21 cellular contexts compared by ENCODE assay signal in the genomic region with DNA sequence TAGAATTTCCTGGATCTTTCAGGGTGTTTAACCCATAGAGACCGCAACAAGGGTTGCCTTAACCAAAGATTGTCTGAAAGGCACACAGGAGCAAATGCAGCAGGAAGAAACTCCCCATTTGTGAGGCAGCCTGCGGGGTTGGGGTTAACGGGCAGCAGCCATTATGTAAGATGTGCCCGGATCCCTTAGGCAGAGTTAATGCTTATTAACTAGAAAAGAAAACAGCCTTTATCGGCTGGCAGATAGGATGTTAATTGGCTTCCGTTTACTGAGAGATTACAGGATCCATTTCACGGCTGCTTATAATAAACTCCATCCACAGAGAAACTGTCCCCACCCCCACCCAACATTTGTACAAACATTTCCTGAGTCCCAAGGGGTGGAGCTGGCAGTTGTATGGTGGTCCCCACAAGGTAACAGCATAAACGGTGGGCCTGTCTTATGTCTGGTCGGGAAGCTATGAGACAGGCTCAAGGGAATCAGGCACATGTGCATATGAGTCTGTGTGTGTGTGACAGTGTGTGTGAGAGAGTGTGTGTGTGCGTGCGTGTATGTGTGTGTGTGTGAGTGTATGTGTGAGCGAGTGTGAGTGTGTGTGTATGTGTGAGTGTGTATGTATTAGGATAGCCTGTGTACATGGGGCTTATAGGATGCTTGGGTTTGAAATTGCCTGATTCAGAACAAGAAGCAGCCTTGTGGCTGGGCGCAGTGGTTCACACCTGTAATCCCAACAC. TPM values are rescaled to one million over a fixed set of nuclear protein-coding genes. Genes with fewer than 3 reads are reported as not detected.
DNase-seq lines count a peak whose midpoint lies in the region; ATAC-seq, FAIRE-seq and TF ChIP-seq lines count a peak whose summit lies in the region.
"Had no signal": no experiment of that assay in that cellular context is flagged by ENCODE, and none has a peak within 500 bp of the region (broad histone marks: within the 10 kb centered on the region; RNA-seq: fewer than 3 reads in every experiment).

No MANE protein-coding gene starts in this region.

- DNase-seq in Jurkat, Clone E6-1 (ENCODE audit: low read depth, low spot score): peak; percentile 35
- DNase-seq in NCI-H2227 treated with DMSO at 0.1 percent for 48 hours (lab: John Stamatoyannopoulos, UW) (peak; percentile 15), K562 (ENCODE audit: extremely low read depth in 1 of 4, low spot score in 3 of 4) (no peak), posterior cingulate gyrus (no peak), GF-D8 (lab: John Stamatoyannopoulos, UW) (no peak)
- no peak for DNase-seq in activated naive CD4-positive, alpha-beta T cell treated with anti-CD3 and anti-CD28 coated beads, Interleukin-2, amount 50 U/mL, for 72 hours (ENCODE audit: low spot score in 2 of 2)
- DNase-seq: activated CD4-positive, alpha-beta T cell treated with anti-CD3 and anti-CD28 coated beads for 48 hours; activated naive CD4-positive, alpha-beta T cell treated with anti-CD3 and anti-CD28 coated beads for 36 hours; activated T-cell treated with anti-CD3 and anti-CD28 coated beads, Interleukin-2, amount 50 U/mL, for 72 hours; caudate nucleus; CD4-positive, alpha-beta memory T cell; DMS153; NCI-H2081 treated with DMSO at 0.1 percent for 48 hours; NCI-H526 treated with DMSO at 0.1 percent for 48 hours; SHP77 treated with DMSO at 0.1 percent for 48 hours; T-cell; testis had no signal

- no peaks in the 10 kb centered on the region for H3K27me3 ChIP-seq in K562 (ENCODE audit: control insufficient read depth in 2 of 2, insufficient read depth in 2 of 2, low read length in 2 of 2)
- H3K27me3 ChIP-seq in neural cell (ENCODE audit: insufficient read depth, low read depth, low read length): no peaks in the 10 kb centered on the region
- H3K27me3 ChIP-seq: neutrophil, testis had no signal

- H3K36me3 Mint-ChIP-seq in activated naive CD4-positive, alpha-beta T cell treated with anti-CD3 and anti-CD28 coated beads, Interleukin-2, amount 50 U/mL, for 72 hours: no peaks in the 10 kb centered on the region

- H2AFZ ChIP-seq in K562 (ENCODE audit: low read depth, low read length): no peak overlapping the region
- no peak overlapping the region for H2AFZ ChIP-seq in neural cell (ENCODE audit: low read depth, low read length)

- H3K9me3 Mint-ChIP-seq in activated naive CD4-positive, alpha-beta T cell treated with anti-CD3 and anti-CD28 coated beads, Interleukin-2, amount 50 U/mL, for 72 hours: no peaks in the 10 kb centered on the region
- H3K9me3 Mint-ChIP-seq: activated naive CD4-positive, alpha-beta T cell treated with anti-CD3 and anti-CD28 coated beads for 36 hours; activated T-cell treated with anti-CD3 and anti-CD28 coated beads, Interleukin-2, amount 50 U/mL, for 72 hours; CD4-positive, alpha-beta memory T cell; stimulated activated memory B cell treated with anti-CD40 and anti-IgM and Interleukin-4, amounts not matched to agents 10 μg/mL and 1 μg/mL and 100 μg/mL, for 72 hours; T-cell had no signal

- intact Hi-C loops in K562 (cut with micrococcal nuclease) (no loop called here), posterior cingulate gyrus (cut with DNase I) (no loop called here)

- no peaks in the 10 kb centered on the region for H3K9me2 ChIP-seq in neural cell (ENCODE audit: insufficient read depth, low read length)

- H3F3A ChIP-seq in neural cell (ENCODE audit: insufficient read depth, low read length, poor library complexity, severe bottlenecking): no peaks in the 10 kb centered on the region

- TF ChIP-seq CTCF in K562 (IDR thresholded peaks at IDR 0.05 in 2 of 3, conservative IDR thresholded peaks at IDR 0.05 in 1 of 3; ENCODE audit: insufficient read depth in 2 of 3, low read depth in 1 of 3, low read length in 3 of 3) (no peak), neural cell (IDR thresholded peaks at IDR 0.05; ENCODE audit: poor library complexity, severe bottlenecking) (no peak)

- no peaks in the 10 kb centered on the region; a peak in 2 of 5 replicates for H3K4me1 ChIP-seq in K562 (replicated peaks in 1 of 2; ENCODE audit: control insufficient read depth in 2 of 2, insufficient read depth in 2 of 2, low read length in 2 of 2)

- POLR2A ChIA-PET in K562 (lab: Yijun Ruan, JAX): interaction anchor here (0.6 to 1.0 kb wide), 2 partner anchors 30 to 46 kb away, joined by 3 to 4 read pairs; no protein-coding TSS in a partner anchor

- H3K9me3 ChIP-seq in K562 (replicated peaks; ENCODE audit: control insufficient read depth, insufficient read depth, low read depth, low read length): no peaks in the 10 kb centered on the region
- H3K9me3 ChIP-seq in neural cell (ENCODE audit: low read length): no peaks in the 10 kb centered on the region
- H3K9me3 ChIP-seq: neutrophil, testis had no signal

- no peak for ATAC-seq in K562
- no peak for ATAC-seq in activated naive CD4-positive, alpha-beta T cell treated with anti-CD3 and anti-CD28 coated beads, Interleukin-2, amount 50 U/mL, for 72 hours
- ATAC-seq: activated T-cell treated with anti-CD3 and anti-CD28 coated beads, Interleukin-2, amount 50 U/mL, for 72 hours; stimulated activated memory B cell treated with anti-CD40 and anti-IgM and Interleukin-4, amounts not matched to agents 10 μg/mL and 1 μg/mL and 100 μg/mL, for 72 hours; T-cell had no signal

- TF ChIP-seq RAD21 in K562 (CRISPR knock-in tag; conservative IDR thresholded peaks at IDR 0.05 in 1 of 2, IDR thresholded peaks at IDR 0.05 in 1 of 2) (no peak), neural cell (conservative IDR thresholded peaks at IDR 0.05) (no peak)

- CTCF ChIA-PET in K562 (lab: Yijun Ruan, JAX; ENCODE audit: low intra/inter-chr PET ratio): no interaction called here

- no peak; the same call in 1 of the 2 replicates for TF ChIP-seq POLR2A in K562 (conservative IDR thresholded peaks at IDR 0.05)

- no peak overlapping the region for H3K27ac Mint-ChIP-seq in activated naive CD4-positive, alpha-beta T cell treated with anti-CD3 and anti-CD28 coated beads, Interleukin-2, amount 50 U/mL, for 72 hours
- H3K27ac Mint-ChIP-seq: activated naive CD4-positive, alpha-beta T cell treated with anti-CD3 and anti-CD28 coated beads for 36 hours; activated T-cell treated with anti-CD3 and anti-CD28 coated beads, Interleukin-2, amount 50 U/mL, for 72 hours; stimulated activated memory B cell treated with anti-CD40 and anti-IgM and Interleukin-4, amounts not matched to agents 10 μg/mL and 1 μg/mL and 100 μg/mL, for 72 hours; T-cell had no signal

- H3K4me2 ChIP-seq in K562 (ENCODE audit: insufficient read depth, low read length): no peak overlapping the region
- peak overlapping the region; percentile 34 for H3K4me2 ChIP-seq in neural cell (ENCODE audit: low read length)
- H3K4me2 ChIP-seq: smooth muscle cell had no signal

- peak; percentile 26 for FAIRE-seq in K562 (lab: Jason Lieb, UNC)

- BruUV-seq in K562 (replicated peaks; lab: Mats Ljungman, UMichigan): no TSS peak

- H3K9ac ChIP-seq in K562 (ENCODE audit: insufficient read depth in 1 of 2, low read depth in 2 of 2, low read length in 2 of 2) (no peak overlapping the region), neural cell (ENCODE audit: low read length) (peak overlapping the region; percentile 28)

- H3K36me3 ChIP-seq in K562 (ENCODE audit: control insufficient read depth, insufficient read depth, low read length) (peaks cover 57% of the 10 kb centered on the region; the same call in 2 of the 3 replicates), neural cell (ENCODE audit: insufficient read depth, low read length) (no peaks in the 10 kb centered on the region)
- H3K36me3 ChIP-seq: neutrophil had no signal

- WGBS in K562 (ENCODE audit: insufficient coverage, low coverage, missing lambda C conversion rate): 83% methylated on average over 13 of the region's 13 CpGs

- no peaks in the 10 kb centered on the region for H3K9me1 ChIP-seq in K562 (ENCODE audit: control insufficient read depth, insufficient read depth, low read length)

- peak overlapping the region; percentile 5; the same call in 1 of the 2 replicates for H3K4me3 ChIP-seq in Jurkat, Clone E6-1 (ENCODE audit: low read length)
- H3K4me3 ChIP-seq in K562: no peak overlapping the region
- H3K4me3 ChIP-seq in neural cell (ENCODE audit: low read length): peak overlapping the region; percentile 39
- H3K4me3 ChIP-seq: smooth muscle cell, testis had no signal

- H4K20me1 ChIP-seq in K562 (replicated peaks; ENCODE audit: control insufficient read depth, insufficient read depth, low read length) (no peaks in the 10 kb centered on the region; the same call in 1 of the 2 replicates), neural cell (ENCODE audit: insufficient read depth) (no peaks in the 10 kb centered on the region)

- in situ Hi-C loops in K562 (cut with MboI): no loop called here

- H3K27ac ChIP-seq in K562 (ENCODE audit: extremely low read depth, low read depth, low read length) (no peak overlapping the region), neural cell (ENCODE audit: low read length) (peak overlapping the region; percentile 27)
- H3K27ac ChIP-seq: neutrophil, testis had no signal

- no peak for TF ChIP-seq EP300 in K562 (IDR thresholded peaks at IDR 0.05; ENCODE audit: low read length)
- no peak for TF ChIP-seq EP300 in neural cell (conservative IDR thresholded peaks at IDR 0.05; ENCODE audit: poor library complexity, severe bottlenecking)

- peaks cover 39% of the 10 kb centered on the region for H3K79me2 ChIP-seq in K562 (ENCODE audit: control insufficient read depth, insufficient read depth, low read length)
- H3K79me2 ChIP-seq in neural cell (replicated peaks; ENCODE audit: insufficient read depth, low read length): no peaks in the 10 kb centered on the region

RNA-seq across cellular contexts. Expression of a gene that starts 10.5 kb away (rescaled TPM):
- polyA plus RNA-seq in Jurkat, Clone E6-1 (2012; ENCODE audit: insufficient read depth, insufficient read length): 15.9 TPM
- total RNA-seq in K562 (2011; cell fraction: chromatin; rRNA removed; ENCODE audit: low replicate concordance): 32.0 and 85.4 TPM in 2 replicates
- total RNA-seq in K562 (2011; cell fraction: nucleolus; rRNA removed): 50.1 and 57.7 TPM in 2 replicates
- 45.2 and 57.4 TPM in 2 replicates for total RNA-seq in K562 (2011; cell fraction: nucleoplasm; rRNA removed)
- 14.1 and 15.1 TPM in 2 replicates for total RNA-seq in K562 (2014; rRNA removed)
- 7.9 and 10.5 TPM in 2 replicates for total RNA-seq in K562 (2014; rRNA removed; fragmentation: Illumina TruSeq; extraction: Trizol)
- total RNA-seq in K562 (2015; rRNA removed; fragmentation: Illumina TruSeq; extraction: Trizol): 8.7 and 9.9 TPM in 2 replicates
- total RNA-seq in K562 (2021): 30.2 and 32.2 TPM in 2 replicates
- polyA plus RNA-seq in K562 (2011; rRNA removed): 17.0 and 19.4 TPM in 2 replicates
- polyA plus RNA-seq in K562 (2011; cell fraction: cytosol; rRNA removed): 21.5 and 36.4 TPM in 2 replicates
- 66.0 and 91.7 TPM in 2 replicates for polyA plus RNA-seq in K562 (2011; cell fraction: nucleus; rRNA removed)
- polyA plus RNA-seq in K562 (2012): 17.8 and 23.7 TPM in 2 replicates
- polyA plus RNA-seq in K562 (2014; fragmentation: Illumina TruSeq; extraction: Trizol): 16.4 and 23.3 TPM in 2 replicates
- 1 to 10 TPM in 1 of 2 experiments, under 1 TPM in 1; 0.59 to 2.0 TPM for polyA plus RNA-seq in K562 (2014; fragmentation: Nextera tagmentation; extraction: Ambion mirVana)
- polyA plus RNA-seq in K562 (2014; rRNA removed): 24.7 and 25.5 TPM in 2 replicates
- 6.5 and 10.2 TPM in 2 replicates for polyA minus RNA-seq in K562 (2011; rRNA and poly(A)+ RNA removed)
- polyA minus RNA-seq in K562 (2011; cell fraction: cytosol; rRNA and poly(A)+ RNA removed): 11.4 and 14.1 TPM in 2 replicates
- 13.1 and 13.3 TPM in 2 replicates for polyA minus RNA-seq in K562 (2011; cell fraction: nucleus; rRNA and poly(A)+ RNA removed)
- 22.7 and 25.3 TPM in 2 replicates for polyA plus RNA-seq in neural cell
- polyA minus RNA-seq in neural cell: 14.2 and 20.7 TPM in 2 replicates
- 10 to 100 TPM; 15.1 to 19.2 TPM for total RNA-seq in activated naive CD4-positive, alpha-beta T cell treated with anti-CD3 and anti-CD28 coated beads, Interleukin-2, amount 50 U/mL, for 72 hours

RNA-seq across cellular contexts. Expression of a gene that starts 40.9 kb away (rescaled TPM):
- 70.6 TPM for polyA plus RNA-seq in Jurkat, Clone E6-1 (2012; ENCODE audit: insufficient read depth, insufficient read length)
- total RNA-seq in K562 (2011; cell fraction: chromatin; rRNA removed; ENCODE audit: low replicate concordance): 30.4 and 88.7 TPM in 2 replicates
- 63.9 and 75.1 TPM in 2 replicates for total RNA-seq in K562 (2011; cell fraction: nucleolus; rRNA removed)
- 40.5 and 41.2 TPM in 2 replicates for total RNA-seq in K562 (2011; cell fraction: nucleoplasm; rRNA removed)
- total RNA-seq in K562 (2014; rRNA removed) (93.4 and 116 TPM in 2 replicates), K562 (2014; rRNA removed; fragmentation: Illumina TruSeq; extraction: Trizol) (25.9 and 40.9 TPM in 2 replicates), K562 (2015; rRNA removed; fragmentation: Illumina TruSeq; extraction: Trizol) (62.3 and 63.9 TPM in 2 replicates), K562 (2021) (69.2 and 73.4 TPM in 2 replicates)
- polyA plus RNA-seq in K562 (2011; rRNA removed) (38.1 and 47.1 TPM in 2 replicates), K562 (2014; fragmentation: Illumina TruSeq; extraction: Trizol) (63.6 and 75.5 TPM in 2 replicates), K562 (2014; fragmentation: Nextera tagmentation; extraction: Ambion mirVana) (1 to 10 TPM; 2.1 to 5.4 TPM), K562 (2014; rRNA removed) (65.4 and 76.3 TPM in 2 replicates), neural cell (74.4 and 96.7 TPM in 2 replicates)
- 48.2 and 88.3 TPM in 2 replicates for polyA plus RNA-seq in K562 (2011; cell fraction: cytosol; rRNA removed)
- 48.6 and 65.2 TPM in 2 replicates for polyA plus RNA-seq in K562 (2011; cell fraction: nucleus; rRNA removed)
- polyA plus RNA-seq in K562 (2012): 53.4 and 54.5 TPM in 2 replicates
- polyA minus RNA-seq in K562 (2011; rRNA and poly(A)+ RNA removed): 23.4 and 39.5 TPM in 2 replicates
- 50.9 and 61.3 TPM in 2 replicates for polyA minus RNA-seq in K562 (2011; cell fraction: cytosol; rRNA and poly(A)+ RNA removed)
- 25.5 and 25.7 TPM in 2 replicates for polyA minus RNA-seq in K562 (2011; cell fraction: nucleus; rRNA and poly(A)+ RNA removed)
- 41.6 and 57.2 TPM in 2 replicates for polyA minus RNA-seq in neural cell
- 10 to 100 TPM; 22.4 to 34.8 TPM for total RNA-seq in activated naive CD4-positive, alpha-beta T cell treated with anti-CD3 and anti-CD28 coated beads, Interleukin-2, amount 50 U/mL, for 72 hours

RNA-seq across cellular contexts. Expression of a gene that starts 41.0 kb away (rescaled TPM):
- 83.5 TPM for polyA plus RNA-seq in Jurkat, Clone E6-1 (2012; ENCODE audit: insufficient read depth, insufficient read length)
- 383 and 414 TPM in 2 replicates for total RNA-seq in K562 (2011; cell fraction: chromatin; rRNA removed; ENCODE audit: low replicate concordance)
- 210 and 215 TPM in 2 replicates for total RNA-seq in K562 (2011; cell fraction: nucleolus; rRNA removed)
- 214 and 219 TPM in 2 replicates for total RNA-seq in K562 (2011; cell fraction: nucleoplasm; rRNA removed)
- total RNA-seq in K562 (2014; rRNA removed) (50.6 and 61.7 TPM in 2 replicates), K562 (2014; rRNA removed; fragmentation: Illumina TruSeq; extraction: Trizol) (63.1 and 70.8 TPM in 2 replicates), K562 (2015; rRNA removed; fragmentation: Illumina TruSeq; extraction: Trizol) (60.5 and 61.8 TPM in 2 replicates), K562 (2021) (96.4 and 97.5 TPM in 2 replicates)
- polyA plus RNA-seq in K562 (2011; rRNA removed) (101 and 135 TPM in 2 replicates), K562 (2014; fragmentation: Illumina TruSeq; extraction: Trizol) (82.8 and 89.9 TPM in 2 replicates), K562 (2014; fragmentation: Nextera tagmentation; extraction: Ambion mirVana) (10 to 100 TPM; 13.1 to 22.6 TPM), K562 (2014; rRNA removed) (93.0 and 120 TPM in 2 replicates), neural cell (204 and 248 TPM in 2 replicates)
- polyA plus RNA-seq in K562 (2011; cell fraction: cytosol; rRNA removed): 49.7 and 83.6 TPM in 2 replicates
- 318 and 368 TPM in 2 replicates for polyA plus RNA-seq in K562 (2011; cell fraction: nucleus; rRNA removed)
- polyA plus RNA-seq in K562 (2012): 73.8 and 103 TPM in 2 replicates
- 58.5 and 77.2 TPM in 2 replicates for polyA minus RNA-seq in K562 (2011; rRNA and poly(A)+ RNA removed)
- polyA minus RNA-seq in K562 (2011; cell fraction: cytosol; rRNA and poly(A)+ RNA removed): 32.1 and 32.5 TPM in 2 replicates
- 80.9 and 135 TPM in 2 replicates for polyA minus RNA-seq in K562 (2011; cell fraction: nucleus; rRNA and poly(A)+ RNA removed)
- 157 TPM in 2 replicates for polyA minus RNA-seq in neural cell
- 100 to 1,000 TPM; 119 to 248 TPM for total RNA-seq in activated naive CD4-positive, alpha-beta T cell treated with anti-CD3 and anti-CD28 coated beads, Interleukin-2, amount 50 U/mL, for 72 hours

Comparison
In these comparisons a context has a peak if more than half of its experiments do, and no peak if none do; other contexts are left out.
1. DNase-seq: peak in Jurkat, Clone E6-1 (single experiment) and NCI-H2227 treated with DMSO at 0.1 percent for 48 hours (single experiment); none in K562 (0 of 4), posterior cingulate gyrus (0 of 10), activated naive CD4-positive, alpha-beta T cell treated with anti-CD3 and anti-CD28 coated beads, Interleukin-2, amount 50 U/mL, for 72 hours (0 of 2) and GF-D8 (single experiment).